ENCODE assay signal across 1 cellular context in genomic region chr3:177665122-177665808, GRCh38.
TF ChIP-seq lines count a peak whose summit lies in the region.

No MANE protein-coding gene starts in this region.

TF ChIP-seq in HepG2, 621 proteins besides CTCF, POLR2A, EP300 and RAD21 (continued from another document):
- no peak for TF ChIP-seq TRAFD1 (CRISPR knock-in tag; IDR thresholded peaks at IDR 0.05; ENCODE audit: borderline replicate concordance)
- TF ChIP-seq ZNF468 (CRISPR knock-in tag; IDR thresholded peaks at IDR 0.05): no peak
- no peak for TF ChIP-seq ZXDC (CRISPR knock-in tag; IDR thresholded peaks at IDR 0.05)
